32 cellular contexts compared by ENCODE assay signal in the genomic region with DNA sequence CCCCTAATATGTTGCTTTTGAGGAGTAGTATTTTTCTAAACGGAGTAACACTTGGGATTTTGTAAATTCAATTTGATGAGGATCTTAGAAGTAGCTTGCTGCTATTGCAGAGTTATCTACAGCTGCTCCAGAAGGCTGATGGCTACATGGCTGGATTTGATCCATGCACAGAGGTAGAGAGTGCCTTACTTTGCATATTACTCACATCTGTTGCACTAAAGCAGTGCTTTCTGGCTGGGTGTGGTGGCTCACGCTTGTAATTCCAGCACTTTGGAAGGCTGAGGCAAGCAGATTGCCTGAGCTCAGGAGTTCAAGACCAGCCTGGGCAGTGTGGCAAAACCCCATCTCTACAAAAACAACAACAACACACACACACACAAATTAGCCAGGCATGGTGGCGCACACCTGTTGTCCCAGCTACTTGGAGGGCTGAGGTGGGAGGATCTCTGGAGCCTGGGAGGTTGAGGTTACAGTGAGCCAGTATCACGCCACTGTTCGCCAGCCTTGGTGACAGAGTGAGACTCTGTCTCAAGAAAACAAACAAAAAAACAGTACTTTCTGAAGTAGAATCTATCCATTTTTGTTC. TPM values are rescaled to one million over a fixed set of nuclear protein-coding genes. Genes with fewer than 3 reads are reported as not detected.
A peak's percentile ranks its signal among the peaks of the same experiment; 100 is the strongest.
DNase-seq lines count a peak whose midpoint lies in the region; ATAC-seq, FAIRE-seq and TF ChIP-seq lines count a peak whose summit lies in the region.
"Had no signal": no experiment of that assay in that cellular context is flagged by ENCODE, and none has a peak within 500 bp of the region (broad histone marks: within the 10 kb centered on the region; RNA-seq: fewer than 3 reads in every experiment).

No MANE protein-coding gene starts in this region.

- H3K4me3 ChIP-seq in SU-DHL-6 (ENCODE audit: insufficient read depth, low read length, poor library complexity, severe bottlenecking) (no peak overlapping the region), foreskin fibroblast (ENCODE audit: low read depth in 1 of 2, low read length in 2 of 2) (no peak overlapping the region)
- H3K4me3 ChIP-seq: ascending aorta, cardiac muscle cell, colonic mucosa, lung had no signal

- no peaks in the 10 kb centered on the region for H4K20me1 ChIP-seq in SU-DHL-6 (ENCODE audit: low read depth, low read length)

- peak overlapping the region; percentile 50 for H3K4me2 ChIP-seq in SU-DHL-6 (ENCODE audit: low read depth, low read length, poor library complexity, severe bottlenecking)

- peaks cover 13% of the 10 kb centered on the region for H3K36me3 ChIP-seq in SU-DHL-6 (ENCODE audit: low read length)
- H3K36me3 ChIP-seq: ascending aorta, cardiac muscle cell, colonic mucosa, WERI-Rb-1 had no signal

- H3K27me3 ChIP-seq in SU-DHL-6 (ENCODE audit: low read length), result no peaks in the 10 kb centered on the region
- H3K27me3 ChIP-seq: ascending aorta, cardiac muscle cell, colonic mucosa had no signal

- H3K27ac ChIP-seq in SU-DHL-6 (ENCODE audit: low read depth, low read length), result peak overlapping the region; percentile 67
- H3K27ac ChIP-seq: ascending aorta, cardiac muscle cell, colonic mucosa, WERI-Rb-1 had no signal

- no peak for DNase-seq in H54 (ENCODE audit: insufficient read length, low spot score)
- DNase-seq in foreskin fibroblast, result peak; percentile 28 to 63
- no peak for DNase-seq in activated T-cell treated with anti-CD3 and anti-CD28 coated beads, Interleukin-2, amount 50 U/mL, for 4 hours
- no peak for DNase-seq in GM19240 (ENCODE audit: insufficient read length, low spot score)
- DNase-seq in H4 (ENCODE audit: low spot score), result no peak
- DNase-seq: activated CD4-positive, alpha-beta T cell treated with anti-CD3 and anti-CD28 coated beads, Interleukin-2, amount 10 ng/mL, durations not matched to agents 7 days and 5 days; activated gamma-delta T cell treated with Interleukin-2 at 50 U/mL for 16 hours; activated naive CD8-positive, alpha-beta T cell treated with anti-CD3 and anti-CD28 coated beads, Interleukin-2, amount 10 ng/mL, durations not matched to agents 7 days and 5 days; activated T-cell treated with anti-CD3 and anti-CD28 coated beads, Interleukin-2, amount 50 U/mL, for 1 hour; C1 segment of cervical spinal cord; colonic mucosa; effector CD8-positive, alpha-beta T cell; erythroblast; GDM1; KG1; kidney glomerular epithelial cell; NCI-H1436 treated with DMSO at 0.1 percent for 48 hours; NCI-H226; SIG-M5; stimulated activated naive CD4-positive, alpha-beta T cell; T1000; WERI-Rb-1 had no signal

- peaks cover 71% of the 10 kb centered on the region for H3K79me2 ChIP-seq in SU-DHL-6 (ENCODE audit: insufficient read depth, low read length)

- H3K27me3 Mint-ChIP-seq in stimulated activated memory B cell treated with anti-CD40 and anti-IgM and Interleukin-4, amounts not matched to agents 10 μg/mL and 1 μg/mL and 100 μg/mL, for 72 hours, result no peaks in the 10 kb centered on the region
- peaks cover 2% of the 10 kb centered on the region for H3K27me3 Mint-ChIP-seq in activated T-cell treated with anti-CD3 and anti-CD28 coated beads, Interleukin-2, amount 50 U/mL, for 4 hours (ENCODE audit: low read depth)
- H3K27me3 Mint-ChIP-seq: activated CD4-positive, alpha-beta T cell treated with anti-CD3 and anti-CD28 coated beads, Interleukin-2, amount 10 ng/mL, durations not matched to agents 7 days and 5 days; activated naive CD8-positive, alpha-beta T cell treated with anti-CD3 and anti-CD28 coated beads, Interleukin-2, amount 10 ng/mL, durations not matched to agents 7 days and 5 days; type B pancreatic cell had no signal

- peak; percentile 78 for FAIRE-seq in H54 (lab: Jason Lieb, UNC)
- FAIRE-seq: frontal cortex, HTR-8/SVneo, RCC 7860 had no signal

- H2AFZ ChIP-seq in SU-DHL-6 (ENCODE audit: low read depth, low read length, severe bottlenecking), result no peak overlapping the region

- H3K9me3 ChIP-seq in SU-DHL-6 (ENCODE audit: insufficient read depth, low read length), result peaks cover 3% of the 10 kb centered on the region; the same call in 1 of the 2 replicates
- H3K9me3 ChIP-seq: ascending aorta, colonic mucosa had no signal

- H3K9ac ChIP-seq in SU-DHL-6 (ENCODE audit: low read length), result peak overlapping the region; percentile 16

- H3K4me1 Mint-ChIP-seq in stimulated activated memory B cell treated with anti-CD40 and anti-IgM and Interleukin-4, amounts not matched to agents 10 μg/mL and 1 μg/mL and 100 μg/mL, for 72 hours, result peaks cover 64% of the 10 kb centered on the region
- H3K4me1 Mint-ChIP-seq in activated T-cell treated with anti-CD3 and anti-CD28 coated beads, Interleukin-2, amount 50 U/mL, for 4 hours (ENCODE audit: low read depth), result no peaks in the 10 kb centered on the region
- H3K4me1 Mint-ChIP-seq: activated naive CD8-positive, alpha-beta T cell treated with anti-CD3 and anti-CD28 coated beads, Interleukin-2, amount 10 ng/mL, durations not matched to agents 7 days and 5 days; nephron had no signal

- TF ChIP-seq CTCF in SU-DHL-6 (IDR thresholded peaks at IDR 0.05; ENCODE audit: insufficient read depth, low read length, poor library complexity, severe bottlenecking), result no peak
- TF ChIP-seq CTCF in foreskin fibroblast (IDR thresholded peaks at IDR 0.05; ENCODE audit: low read depth, low read length), result no peak

- ATAC-seq in stimulated activated memory B cell treated with anti-CD40 and anti-IgM and Interleukin-4, amounts not matched to agents 10 μg/mL and 1 μg/mL and 100 μg/mL, for 72 hours, result no peak
- ATAC-seq in activated T-cell treated with anti-CD3 and anti-CD28 coated beads, Interleukin-2, amount 50 U/mL, for 4 hours, result no peak

- no peaks in the 10 kb centered on the region for H3K9me2 ChIP-seq in SU-DHL-6 (replicated peaks; ENCODE audit: insufficient read depth, low read length)

- TF ChIP-seq POLR2A in H54 (IDR thresholded peaks at IDR 0.05; ENCODE audit: low read depth, low read length), result no peak

- peak overlapping the region; percentile 59 for H3K27ac Mint-ChIP-seq in stimulated activated memory B cell treated with anti-CD40 and anti-IgM and Interleukin-4, amounts not matched to agents 10 μg/mL and 1 μg/mL and 100 μg/mL, for 72 hours
- H3K27ac Mint-ChIP-seq: activated CD4-positive, alpha-beta T cell treated with anti-CD3 and anti-CD28 coated beads, Interleukin-2, amount 10 ng/mL, durations not matched to agents 7 days and 5 days; activated naive CD8-positive, alpha-beta T cell treated with anti-CD3 and anti-CD28 coated beads, Interleukin-2, amount 10 ng/mL, durations not matched to agents 7 days and 5 days; nephron; type B pancreatic cell had no signal

- H3K36me3 Mint-ChIP-seq in stimulated activated memory B cell treated with anti-CD40 and anti-IgM and Interleukin-4, amounts not matched to agents 10 μg/mL and 1 μg/mL and 100 μg/mL, for 72 hours, result peaks cover 69% of the 10 kb centered on the region
- no peaks in the 10 kb centered on the region for H3K36me3 Mint-ChIP-seq in activated T-cell treated with anti-CD3 and anti-CD28 coated beads, Interleukin-2, amount 50 U/mL, for 4 hours (ENCODE audit: insufficient read depth)
- H3K36me3 Mint-ChIP-seq: activated naive CD8-positive, alpha-beta T cell treated with anti-CD3 and anti-CD28 coated beads, Interleukin-2, amount 10 ng/mL, durations not matched to agents 7 days and 5 days had no signal

- H3F3A ChIP-seq in SU-DHL-6 (ENCODE audit: insufficient read depth), result peaks cover 29% of the 10 kb centered on the region

- no peak overlapping the region for H3K4me3 Mint-ChIP-seq in stimulated activated memory B cell treated with anti-CD40 and anti-IgM and Interleukin-4, amounts not matched to agents 10 μg/mL and 1 μg/mL and 100 μg/mL, for 72 hours
- H3K4me3 Mint-ChIP-seq in activated T-cell treated with anti-CD3 and anti-CD28 coated beads, Interleukin-2, amount 50 U/mL, for 4 hours, result no peak overlapping the region
- H3K4me3 Mint-ChIP-seq: activated CD4-positive, alpha-beta T cell treated with anti-CD3 and anti-CD28 coated beads, Interleukin-2, amount 10 ng/mL, durations not matched to agents 7 days and 5 days; activated naive CD8-positive, alpha-beta T cell treated with anti-CD3 and anti-CD28 coated beads, Interleukin-2, amount 10 ng/mL, durations not matched to agents 7 days and 5 days; nephron; type B pancreatic cell had no signal

- H3K9me3 Mint-ChIP-seq in stimulated activated memory B cell treated with anti-CD40 and anti-IgM and Interleukin-4, amounts not matched to agents 10 μg/mL and 1 μg/mL and 100 μg/mL, for 72 hours, result peaks cover 2% of the 10 kb centered on the region
- H3K9me3 Mint-ChIP-seq in activated T-cell treated with anti-CD3 and anti-CD28 coated beads, Interleukin-2, amount 50 U/mL, for 4 hours, result no peaks in the 10 kb centered on the region
- H3K9me3 Mint-ChIP-seq: activated CD4-positive, alpha-beta T cell treated with anti-CD3 and anti-CD28 coated beads, Interleukin-2, amount 10 ng/mL, durations not matched to agents 7 days and 5 days; activated naive CD8-positive, alpha-beta T cell treated with anti-CD3 and anti-CD28 coated beads, Interleukin-2, amount 10 ng/mL, durations not matched to agents 7 days and 5 days; type B pancreatic cell had no signal

RNA-seq across cellular contexts. Expression of gene RALGPS2, which starts 24.6 kb away (rescaled TPM):
- total RNA-seq in activated T-cell treated with anti-CD3 and anti-CD28 coated beads, Interleukin-2, amount 50 U/mL, for 4 hours, result 1 to 10 TPM; 1.1 to 2.2 (median 1.8) TPM
- total RNA-seq in H4 (2014; rRNA removed; shearing (Covaris generic)), result 3.5 and 9.5 TPM in 2 replicates

Comparison
In these comparisons a context has a peak if more than half of its experiments do, and no peak if none do; other contexts are left out.
1. DNase-seq: peak in foreskin fibroblast (2 of 2); none in H54 (single experiment), activated T-cell treated with anti-CD3 and anti-CD28 coated beads, Interleukin-2, amount 50 U/mL, for 4 hours (single experiment), GM19240 (single experiment) and H4 (single experiment).